ENCODE assay signal across 14 cellular contexts in genomic region chr1:160704250-160704649, GRCh38.
DNase-seq lines count a peak whose midpoint lies in the region; ATAC-seq and TF ChIP-seq lines count a peak whose summit lies in the region.
"Had no signal": no experiment of that assay in that cellular context is flagged by ENCODE, and none has a peak within 500 bp of the region (broad histone marks: within the 10 kb centered on the region; RNA-seq: fewer than 3 reads in every experiment).

No MANE protein-coding gene starts in this region.

- H3K27me3 ChIP-seq in OCI-LY3 (ENCODE audit: low read depth, low read length) = no peaks in the 10 kb centered on the region
- H3K27me3 ChIP-seq in effector memory CD4-positive, alpha-beta T cell (replicated peaks; ENCODE audit: control insufficient read depth, insufficient read depth, low read length, poor library complexity, severe bottlenecking) = no peaks in the 10 kb centered on the region
- H3K27me3 ChIP-seq: MG63 had no signal

- peak overlapping the region; percentile 33 for H3K4me3 ChIP-seq in OCI-LY3 (ENCODE audit: low read length)
- H3K4me3 ChIP-seq in effector memory CD4-positive, alpha-beta T cell (ENCODE audit: insufficient read depth, low read depth, low read length, poor library complexity, severe bottlenecking) = no peak overlapping the region
- H3K4me3 ChIP-seq: MG63 had no signal

- H3K79me2 ChIP-seq in OCI-LY3 (ENCODE audit: low read length) = peaks cover 88% of the 10 kb centered on the region

- H3K36me3 Mint-ChIP-seq in activated naive CD8-positive, alpha-beta T cell = peaks cover 32% of the 10 kb centered on the region
- H3K36me3 Mint-ChIP-seq in activated naive CD8-positive, alpha-beta T cell treated with anti-CD3 and anti-CD28 coated beads, Interleukin-2, amount 50 U/mL, for 24 hours (ENCODE audit: low read depth) = peaks cover 54% of the 10 kb centered on the region
- peaks cover 38 to 54% of the 10 kb centered on the region in 2 donors for H3K36me3 Mint-ChIP-seq in stimulated activated naive B cell treated with anti-CD40 and anti-IgM and Interleukin-4, amounts not matched to agents 10 μg/mL and 1 μg/mL and 100 μg/mL, for 72 hours

- peak overlapping the region; percentile 63 for H3K4me2 ChIP-seq in OCI-LY3 (ENCODE audit: low read length)

- H3K4me1 Mint-ChIP-seq in activated naive CD8-positive, alpha-beta T cell (ENCODE audit: low read depth) = peaks cover 64% of the 10 kb centered on the region
- H3K4me1 Mint-ChIP-seq in activated naive CD8-positive, alpha-beta T cell treated with anti-CD3 and anti-CD28 coated beads, Interleukin-2, amount 50 U/mL, for 24 hours = peaks cover 71% of the 10 kb centered on the region
- peaks cover 38 to 54% of the 10 kb centered on the region in 2 donors for H3K4me1 Mint-ChIP-seq in stimulated activated naive B cell treated with anti-CD40 and anti-IgM and Interleukin-4, amounts not matched to agents 10 μg/mL and 1 μg/mL and 100 μg/mL, for 72 hours

- no peaks in the 10 kb centered on the region for H3K9me3 Mint-ChIP-seq in activated naive CD8-positive, alpha-beta T cell (ENCODE audit: low read depth)
- no peaks in the 10 kb centered on the region for H3K9me3 Mint-ChIP-seq in activated naive CD8-positive, alpha-beta T cell treated with anti-CD3 and anti-CD28 coated beads, Interleukin-2, amount 50 U/mL, for 24 hours
- H3K9me3 Mint-ChIP-seq in stimulated activated naive B cell treated with anti-CD40 and anti-IgM and Interleukin-4, amounts not matched to agents 10 μg/mL and 1 μg/mL and 100 μg/mL, for 72 hours = no peaks in the 10 kb centered on the region
- H3K9me3 Mint-ChIP-seq: endodermal cell had no signal

- peaks cover 34% of the 10 kb centered on the region for H3K36me3 ChIP-seq in OCI-LY3 (replicated peaks; ENCODE audit: low read depth, low read length)
- peaks cover 24% of the 10 kb centered on the region for H3K36me3 ChIP-seq in effector memory CD4-positive, alpha-beta T cell (ENCODE audit: control insufficient read depth, insufficient read depth, low read length)
- H3K36me3 ChIP-seq: MG63 had no signal

- no peaks in the 10 kb centered on the region for H3K9me3 ChIP-seq in OCI-LY3 (ENCODE audit: insufficient read depth, low read length)
- no peaks in the 10 kb centered on the region for H3K9me3 ChIP-seq in effector memory CD4-positive, alpha-beta T cell (ENCODE audit: control insufficient read depth, low read length)
- H3K9me3 ChIP-seq: MG63 had no signal

- peak overlapping the region; percentile 86 for H3K27ac Mint-ChIP-seq in activated naive CD8-positive, alpha-beta T cell
- H3K27ac Mint-ChIP-seq in activated naive CD8-positive, alpha-beta T cell treated with anti-CD3 and anti-CD28 coated beads, Interleukin-2, amount 50 U/mL, for 24 hours = no peak overlapping the region
- H3K27ac Mint-ChIP-seq in stimulated activated naive B cell treated with anti-CD40 and anti-IgM and Interleukin-4, amounts not matched to agents 10 μg/mL and 1 μg/mL and 100 μg/mL, for 72 hours = peak overlapping the region; percentile 68
- H3K27ac Mint-ChIP-seq: endodermal cell had no signal

- no peak overlapping the region for H3K9ac ChIP-seq in OCI-LY3 (ENCODE audit: low read length)

- H4K20me1 ChIP-seq in OCI-LY3 (ENCODE audit: insufficient read depth, low read length) = peaks cover 32% of the 10 kb centered on the region

- no peak for ATAC-seq in activated naive CD8-positive, alpha-beta T cell treated with anti-CD3 and anti-CD28 coated beads, Interleukin-2, amount 50 U/mL, for 24 hours
- peak; percentile 61 for ATAC-seq in stimulated activated naive B cell treated with anti-CD40 and anti-IgM and Interleukin-4, amounts not matched to agents 10 μg/mL and 1 μg/mL and 100 μg/mL, for 72 hours (replicated peaks)
- ATAC-seq in HG02588 (IDR thresholded peaks at IDR 0.05; ENCODE audit: unreplicated experiment) = no peak
- no peak for ATAC-seq in GM18873 (IDR thresholded peaks at IDR 0.05; ENCODE audit: low FRiP score, unreplicated experiment)
- ATAC-seq: HCT116 had no signal

- no peaks in the 10 kb centered on the region for H3K27me3 Mint-ChIP-seq in activated naive CD8-positive, alpha-beta T cell
- no peaks in the 10 kb centered on the region for H3K27me3 Mint-ChIP-seq in activated naive CD8-positive, alpha-beta T cell treated with anti-CD3 and anti-CD28 coated beads, Interleukin-2, amount 50 U/mL, for 24 hours
- no peaks in the 10 kb centered on the region for H3K27me3 Mint-ChIP-seq in stimulated activated naive B cell treated with anti-CD40 and anti-IgM and Interleukin-4, amounts not matched to agents 10 μg/mL and 1 μg/mL and 100 μg/mL, for 72 hours

- no peak overlapping the region for H3K4me3 Mint-ChIP-seq in activated naive CD8-positive, alpha-beta T cell
- H3K4me3 Mint-ChIP-seq in activated naive CD8-positive, alpha-beta T cell treated with anti-CD3 and anti-CD28 coated beads, Interleukin-2, amount 50 U/mL, for 24 hours = no peak overlapping the region
- peak overlapping the region; percentile 68 to 79 for H3K4me3 Mint-ChIP-seq in stimulated activated naive B cell treated with anti-CD40 and anti-IgM and Interleukin-4, amounts not matched to agents 10 μg/mL and 1 μg/mL and 100 μg/mL, for 72 hours
- H3K4me3 Mint-ChIP-seq: endodermal cell had no signal

- no peak overlapping the region for H2AFZ ChIP-seq in OCI-LY3 (ENCODE audit: low read depth, low read length)

- no peak for DNase-seq in activated naive CD8-positive, alpha-beta T cell treated with anti-CD3 and anti-CD28 coated beads, Interleukin-2, amount 50 U/mL, for 24 hours
- no peak for DNase-seq in effector memory CD4-positive, alpha-beta T cell
- DNase-seq in stimulated activated naive B cell treated with anti-CD40 and anti-IgM and Interleukin-4, amounts not matched to agents 10 μg/mL and 1 μg/mL and 100 μg/mL, for 72 hours = peak; percentile 29
- no peak for DNase-seq in NAMALWA (ENCODE audit: low spot score)
- DNase-seq: activated CD4-positive, CD25-positive, alpha-beta regulatory T cell; endodermal cell; MG63; small intestine; stimulated activated CD8-positive, alpha-beta memory T cell treated with anti-CD3 and anti-CD28 coated beads, Interleukin-4, amount 100 ng/mL, for 48 hours had no signal

- H3K27ac ChIP-seq in OCI-LY3 (ENCODE audit: low read length) = peak overlapping the region; percentile 47
- peak overlapping the region; percentile 16 for H3K27ac ChIP-seq in effector memory CD4-positive, alpha-beta T cell (ENCODE audit: insufficient read depth, low read length, poor library complexity, severe bottlenecking)

- H3K4me1 ChIP-seq in OCI-LY3 (ENCODE audit: low read length) = peaks cover 58% of the 10 kb centered on the region
- peaks cover 56% of the 10 kb centered on the region for H3K4me1 ChIP-seq in effector memory CD4-positive, alpha-beta T cell (ENCODE audit: control insufficient read depth, insufficient read depth, low read length, poor library complexity, severe bottlenecking)

- TF ChIP-seq CTCF in OCI-LY3 (IDR thresholded peaks at IDR 0.05; ENCODE audit: low read depth, low read length) = no peak

Comparison
In these comparisons a context has a peak if more than half of its experiments do, and no peak if none do; other contexts are left out.
1. H3K4me3 Mint-ChIP-seq: peak in stimulated activated naive B cell treated with anti-CD40 and anti-IgM and Interleukin-4, amounts not matched to agents 10 μg/mL and 1 μg/mL and 100 μg/mL, for 72 hours (2 of 2); none in activated naive CD8-positive, alpha-beta T cell (single experiment) and activated naive CD8-positive, alpha-beta T cell treated with anti-CD3 and anti-CD28 coated beads, Interleukin-2, amount 50 U/mL, for 24 hours (single experiment).
2. ATAC-seq: peak in stimulated activated naive B cell treated with anti-CD40 and anti-IgM and Interleukin-4, amounts not matched to agents 10 μg/mL and 1 μg/mL and 100 μg/mL, for 72 hours (2 of 2); none in activated naive CD8-positive, alpha-beta T cell treated with anti-CD3 and anti-CD28 coated beads, Interleukin-2, amount 50 U/mL, for 24 hours (single experiment), HG02588 (single experiment) and GM18873 (single experiment).